ENCODE assay signal across 8 cellular contexts in the genomic region with DNA sequence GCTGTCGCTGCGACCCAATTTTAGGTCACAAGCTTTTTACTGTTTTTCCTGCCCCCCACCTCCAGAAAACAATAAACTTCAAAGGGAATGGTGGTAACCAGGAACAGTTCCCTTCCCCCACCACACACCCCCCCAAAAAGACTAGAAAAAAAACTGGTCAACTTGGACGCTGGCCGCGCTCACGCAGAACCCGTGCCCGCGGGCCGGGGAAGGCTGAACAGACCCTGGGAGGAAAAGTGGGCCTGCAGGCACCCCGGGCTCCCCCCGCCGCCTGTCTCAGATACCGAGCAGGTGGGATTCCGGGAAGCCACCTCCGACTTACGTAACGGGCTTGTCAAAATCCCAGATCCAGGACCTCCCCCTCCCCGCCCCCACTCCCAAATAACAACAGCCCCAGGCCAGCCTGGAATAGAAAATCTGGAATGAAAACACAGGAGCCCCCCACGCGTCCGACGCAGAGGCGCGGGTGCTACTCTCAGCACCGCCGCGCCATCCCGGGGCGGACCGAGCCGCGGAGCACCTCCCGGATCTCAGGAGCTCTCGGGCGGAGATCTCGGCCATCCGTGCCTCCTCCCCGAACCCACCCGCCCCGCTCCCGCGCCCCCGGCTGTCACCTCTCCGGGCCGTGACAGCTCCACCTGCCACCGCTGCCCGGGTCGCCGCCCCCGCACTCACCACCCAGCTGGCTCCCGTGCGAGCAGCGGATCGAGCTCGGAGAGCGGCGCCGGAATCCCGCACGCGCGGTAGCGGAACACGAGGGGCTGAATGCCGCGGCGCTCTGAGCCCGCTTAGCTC.
A peak's percentile ranks its signal among the peaks of the same experiment; 100 is the strongest.
DNase-seq lines count a peak whose midpoint lies in the region; ATAC-seq and TF ChIP-seq lines count a peak whose summit lies in the region.

No MANE protein-coding gene starts in this region.

- TF ChIP-seq POLR2A in erythroblast (IDR thresholded peaks at IDR 0.05; ENCODE audit: low read length) = peak; percentile 56

- H3K4me1 ChIP-seq in BLaER1 treated with 17β-estradiol and CSF1 and Interleukin-3, amounts not matched to agents 10 nM and 100 nM = peaks cover 41 to 59% (median 50%) of the 10 kb centered on the region in 10 experiments
- H3K4me1 ChIP-seq in muscle layer of colon (ENCODE audit: insufficient read depth, low read length) = peaks cover 23% of the 10 kb centered on the region

- peaks cover 66% of the 10 kb centered on the region for H3K4me1 Mint-ChIP-seq in stimulated activated naive CD8-positive, alpha-beta T cell treated with anti-CD3 and anti-CD28 coated beads, Interleukin-15, amount 100 ng/mL, for 72 hours

- peak; percentile 32 for DNase-seq in NCI-H345 treated with DMSO at 0.1 percent for 48 hours (lab: John Stamatoyannopoulos, UW; ENCODE audit: unreplicated experiment)
- DNase-seq in activated T-cell treated with anti-CD3 and anti-CD28 coated beads for 48 hours (ENCODE audit: low read depth) = peak; percentile 31
- peak; percentile 88 to 89 for DNase-seq in erythroblast (lab: John Stamatoyannopoulos, UW)
- DNase-seq in stimulated activated naive CD8-positive, alpha-beta T cell treated with anti-CD3 and anti-CD28 coated beads, Interleukin-15, amount 100 ng/mL, for 72 hours = peak; percentile 43 to 56

- peak overlapping the region; percentile 78 to 89 for H3K4me3 Mint-ChIP-seq in stimulated activated naive CD8-positive, alpha-beta T cell treated with anti-CD3 and anti-CD28 coated beads, Interleukin-15, amount 100 ng/mL, for 72 hours

- H3K9ac ChIP-seq in BLaER1 treated with 17β-estradiol and CSF1 and Interleukin-3, amounts not matched to agents 10 nM and 100 nM = peak overlapping the region; percentile 79 to 97 (median 84)
- H3K9ac ChIP-seq in muscle layer of colon (ENCODE audit: low read length) = peak overlapping the region; percentile 90

- no peaks in the 10 kb centered on the region for H3K27me3 ChIP-seq in BLaER1 treated with 17β-estradiol and CSF1 and Interleukin-3, amounts not matched to agents 10 nM and 100 nM
- no peaks in the 10 kb centered on the region for H3K27me3 ChIP-seq in muscle layer of colon (ENCODE audit: control insufficient read depth in 1 of 2, insufficient read depth in 2 of 2, low read length in 2 of 2)

- peaks cover 0 to 40% (median 7%) of the 10 kb centered on the region in 11 experiments; a peak in 7 of 22 replicates for H4K20me1 ChIP-seq in BLaER1 treated with 17β-estradiol and CSF1 and Interleukin-3, amounts not matched to agents 10 nM and 100 nM

- peak overlapping the region; percentile 88 to 99 for H3K27ac Mint-ChIP-seq in stimulated activated naive CD8-positive, alpha-beta T cell treated with anti-CD3 and anti-CD28 coated beads, Interleukin-15, amount 100 ng/mL, for 72 hours

- no peaks in the 10 kb centered on the region for H3K9me3 Mint-ChIP-seq in stimulated activated naive CD8-positive, alpha-beta T cell treated with anti-CD3 and anti-CD28 coated beads, Interleukin-15, amount 100 ng/mL, for 72 hours

- peak overlapping the region; percentile 71 to 94 (median 79) for H3K27ac ChIP-seq in BLaER1 treated with 17β-estradiol and CSF1 and Interleukin-3, amounts not matched to agents 10 nM and 100 nM
- H3K27ac ChIP-seq in muscle layer of colon (ENCODE audit: low read depth, low read length) = peak overlapping the region; percentile 36

- H3K4me3 ChIP-seq in BLaER1 treated with 17β-estradiol and CSF1 and Interleukin-3, amounts not matched to agents 10 nM and 100 nM = peak overlapping the region; percentile 72 to 95 (median 88)
- peak overlapping the region; percentile 80 to 89 for H3K4me3 ChIP-seq in muscle layer of colon (ENCODE audit: low read depth in 1 of 2, low read length in 2 of 2)

- no peaks in the 10 kb centered on the region for H3K9me3 ChIP-seq in BLaER1 treated with 17β-estradiol and CSF1 and Interleukin-3, amounts not matched to agents 10 nM and 100 nM (replicated peaks in 1 of 11)
- no peaks in the 10 kb centered on the region for H3K9me3 ChIP-seq in muscle layer of colon (ENCODE audit: low read length)

- H3K4me2 ChIP-seq in BLaER1 treated with 17β-estradiol and CSF1 and Interleukin-3, amounts not matched to agents 10 nM and 100 nM = peak overlapping the region; percentile 77 to 96 (median 88)

- no peaks in the 10 kb centered on the region for H3K36me3 ChIP-seq in BLaER1 treated with 17β-estradiol and CSF1 and Interleukin-3, amounts not matched to agents 10 nM and 100 nM
- no peaks in the 10 kb centered on the region for H3K36me3 ChIP-seq in muscle layer of colon (ENCODE audit: insufficient read depth, low read length)

- no peaks in the 10 kb centered on the region for H3K27me3 Mint-ChIP-seq in stimulated activated naive CD8-positive, alpha-beta T cell treated with anti-CD3 and anti-CD28 coated beads, Interleukin-15, amount 100 ng/mL, for 72 hours

- ATAC-seq in GM21717 (IDR thresholded peaks at IDR 0.05; ENCODE audit: unreplicated experiment) (peak; percentile 2), HG02884 (IDR thresholded peaks at IDR 0.05; ENCODE audit: unreplicated experiment) (no peak)
- peak; percentile 43 for ATAC-seq in stimulated activated naive CD8-positive, alpha-beta T cell treated with anti-CD3 and anti-CD28 coated beads, Interleukin-15, amount 100 ng/mL, for 72 hours

Comparison
In these comparisons a context has a peak if more than half of its experiments do, and no peak if none do; other contexts are left out.
1. DNase-seq: peak in every context shown above with its lines; median percentile 88 in erythroblast; 50 in stimulated activated naive CD8-positive, alpha-beta T cell treated with anti-CD3 and anti-CD28 coated beads, Interleukin-15, amount 100 ng/mL, for 72 hours; 32 in NCI-H345 treated with DMSO at 0.1 percent for 48 hours; 31 in activated T-cell treated with anti-CD3 and anti-CD28 coated beads for 48 hours.